In genomic region chr3:171858770-171859169, GRCh38 we compare ENCODE assay signal across 7 cellular contexts. TPM values are rescaled to one million over a fixed set of nuclear protein-coding genes. Genes with fewer than 3 reads are reported as not detected.
"Had no signal": no experiment of that assay in that cellular context is flagged by ENCODE, and none has a peak within 500 bp of the region (broad histone marks: within the 10 kb centered on the region; RNA-seq: fewer than 3 reads in every experiment).

No MANE protein-coding gene starts in this region.

RNA-seq across cellular contexts. Expression of gene TMEM212, which starts 15.6 kb away (rescaled TPM):
- total RNA-seq: GM23248, GM23338, H1, H4, H7, H9, HFFc6 had no signal
- polyA plus RNA-seq: GM23248, GM23338, H1 had no signal
